1 cellular context compared by ENCODE assay signal in genomic region chr22:36397081-36397766, GRCh38.
TF ChIP-seq lines count a peak whose summit lies in the region.

No MANE protein-coding gene starts in this region.

TF ChIP-seq in HepG2, 621 proteins besides CTCF, POLR2A, EP300 and RAD21 (continued from another document and continues in another):
- TF ChIP-seq KDM2A (CRISPR knock-in tag; IDR thresholded peaks at IDR 0.05; ENCODE audit: borderline replicate concordance, low read depth) (peak; percentile 52; the same call in 1 of the 2 replicates), ZNF780A (CRISPR knock-in tag; IDR thresholded peaks at IDR 0.05) (no peak), ZBTB4 (CRISPR knock-in tag; IDR thresholded peaks at IDR 0.05; ENCODE audit: borderline replicate concordance) (no peak), NFE2L2 (IDR thresholded peaks at IDR 0.05; ENCODE audit: low read length) (no peak), ZNF142 (CRISPR knock-in tag; IDR thresholded peaks at IDR 0.05) (no peak), TBX3 (IDR thresholded peaks at IDR 0.05; ENCODE audit: borderline replicate concordance) (no peak), ZFP36L2 (CRISPR knock-in tag; IDR thresholded peaks at IDR 0.05) (no peak), CEBPB (IDR thresholded peaks at IDR 0.05; ENCODE audit: borderline replicate concordance, low read depth, low read length) (peak; percentile 81; the same call in 1 of the 2 replicates), KLF13 (CRISPR knock-in tag; IDR thresholded peaks at IDR 0.05) (no peak), ZBTB49 (CRISPR knock-in tag; IDR thresholded peaks at IDR 0.05; ENCODE audit: borderline replicate concordance) (no peak), PHF20 (CRISPR knock-in tag; IDR thresholded peaks at IDR 0.05) (no peak), LBX2 (CRISPR knock-in tag; IDR thresholded peaks at IDR 0.05; ENCODE audit: borderline replicate concordance) (no peak), HDAC2 (CRISPR knock-in tag; IDR thresholded peaks at IDR 0.05) (peak; percentile 40; the same call in 1 of the 2 replicates), ZNF160 (CRISPR knock-in tag; IDR thresholded peaks at IDR 0.05) (no peak), ZNF282 (IDR thresholded peaks at IDR 0.05; ENCODE audit: partially characterized antibody) (no peak), KAT7 (CRISPR knock-in tag; IDR thresholded peaks at IDR 0.05; ENCODE audit: borderline replicate concordance) (0 out of 2 replicates have a peak, but pooled peaks have one; percentile 34), NCOR1 (IDR thresholded peaks at IDR 0.05; ENCODE audit: borderline replicate concordance, low read length) (no peak), ELF3 (CRISPR knock-in tag; IDR thresholded peaks at IDR 0.05) (0 out of 2 replicates have a peak, but pooled peaks have one; percentile 13), SRSF4 (IDR thresholded peaks at IDR 0.05; ENCODE audit: low read depth, low read length, poor library complexity, severe bottlenecking) (no peak), XRCC5 (optimal IDR thresholded peaks at IDR 0.05; ENCODE audit: low read length) (peak; percentile 57), FOSL2 (CRISPR knock-in tag; IDR thresholded peaks at IDR 0.05) (peak; percentile 79; the same call in 1 of the 2 replicates), ZSCAN5A (CRISPR knock-in tag; IDR thresholded peaks at IDR 0.05; ENCODE audit: borderline replicate concordance) (no peak), NR2F1 (CRISPR knock-in tag; IDR thresholded peaks at IDR 0.05) (no peak), ZNF33B (CRISPR knock-in tag; IDR thresholded peaks at IDR 0.05) (no peak), FOXO4 (CRISPR knock-in tag; conservative IDR thresholded peaks at IDR 0.05) (no peak), ZNF7 (CRISPR knock-in tag; IDR thresholded peaks at IDR 0.05) (no peak), ZNF136 (CRISPR knock-in tag; IDR thresholded peaks at IDR 0.05; ENCODE audit: low read depth) (no peak), MEIS2 (CRISPR knock-in tag; IDR thresholded peaks at IDR 0.05) (no peak), ZNF841 (CRISPR knock-in tag; IDR thresholded peaks at IDR 0.05; ENCODE audit: borderline replicate concordance) (no peak), NCOA2 (CRISPR knock-in tag; IDR thresholded peaks at IDR 0.05) (peak; percentile 58), SRY (CRISPR knock-in tag; IDR thresholded peaks at IDR 0.05) (no peak), ZNF350 (CRISPR knock-in tag; IDR thresholded peaks at IDR 0.05; ENCODE audit: borderline replicate concordance, low read depth) (no peak; the same call in 1 of the 2 replicates), MAZ (IDR thresholded peaks at IDR 0.05; ENCODE audit: borderline replicate concordance, low read depth, low read length) (no peak), MAZ (CRISPR knock-in tag; IDR thresholded peaks at IDR 0.05; ENCODE audit: low read depth) (no peak), ARHGAP35 (CRISPR knock-in tag; IDR thresholded peaks at IDR 0.05; ENCODE audit: borderline replicate concordance) (no peak), SALL1 (CRISPR knock-in tag; IDR thresholded peaks at IDR 0.05) (peak; percentile 64), SOX13 (IDR thresholded peaks at IDR 0.05) (no peak), SOX13 (CRISPR knock-in tag; conservative IDR thresholded peaks at IDR 0.05 in 1 of 2, IDR thresholded peaks at IDR 0.05 in 1 of 2) (peak in 1 of 2 experiments; percentile 62; a peak in 2 of 4 replicates)
- TF ChIP-seq, protein P1, sequence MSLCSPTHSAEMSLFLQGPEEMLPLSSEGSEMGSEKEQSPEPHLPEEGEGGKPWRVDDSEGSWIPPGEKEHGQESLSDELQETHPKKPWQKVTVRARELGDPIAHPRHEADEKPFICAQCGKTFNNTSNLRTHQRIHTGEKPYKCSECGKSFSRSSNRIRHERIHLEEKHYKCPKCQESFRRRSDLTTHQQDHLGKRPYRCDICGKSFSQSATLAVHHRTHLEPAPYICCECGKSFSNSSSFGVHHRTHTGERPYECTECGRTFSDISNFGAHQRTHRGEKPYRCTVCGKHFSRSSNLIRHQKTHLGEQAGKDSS (CRISPR knock-in tag; IDR thresholded peaks at IDR 0.05; ENCODE audit: borderline replicate concordance, low read depth) = no peak
- TF ChIP-seq, protein P2, sequence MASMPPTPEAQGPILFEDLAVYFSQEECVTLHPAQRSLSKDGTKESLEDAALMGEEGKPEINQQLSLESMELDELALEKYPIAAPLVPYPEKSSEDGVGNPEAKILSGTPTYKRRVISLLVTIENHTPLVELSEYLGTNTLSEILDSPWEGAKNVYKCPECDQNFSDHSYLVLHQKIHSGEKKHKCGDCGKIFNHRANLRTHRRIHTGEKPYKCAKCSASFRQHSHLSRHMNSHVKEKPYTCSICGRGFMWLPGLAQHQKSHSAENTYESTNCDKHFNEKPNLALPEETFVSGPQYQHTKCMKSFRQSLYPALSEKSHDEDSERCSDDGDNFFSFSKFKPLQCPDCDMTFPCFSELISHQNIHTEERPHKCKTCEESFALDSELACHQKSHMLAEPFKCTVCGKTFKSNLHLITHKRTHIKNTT (CRISPR knock-in tag; IDR thresholded peaks at IDR 0.05) = no peak
- TF ChIP-seq, protein P3, sequence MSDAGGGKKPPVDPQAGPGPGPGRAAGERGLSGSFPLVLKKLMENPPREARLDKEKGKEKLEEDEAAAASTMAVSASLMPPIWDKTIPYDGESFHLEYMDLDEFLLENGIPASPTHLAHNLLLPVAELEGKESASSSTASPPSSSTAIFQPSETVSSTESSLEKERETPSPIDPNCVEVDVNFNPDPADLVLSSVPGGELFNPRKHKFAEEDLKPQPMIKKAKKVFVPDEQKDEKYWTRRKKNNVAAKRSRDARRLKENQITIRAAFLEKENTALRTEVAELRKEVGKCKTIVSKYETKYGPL (CRISPR knock-in tag; IDR thresholded peaks at IDR 0.05) = no peak
- TF ChIP-seq, protein P4, sequence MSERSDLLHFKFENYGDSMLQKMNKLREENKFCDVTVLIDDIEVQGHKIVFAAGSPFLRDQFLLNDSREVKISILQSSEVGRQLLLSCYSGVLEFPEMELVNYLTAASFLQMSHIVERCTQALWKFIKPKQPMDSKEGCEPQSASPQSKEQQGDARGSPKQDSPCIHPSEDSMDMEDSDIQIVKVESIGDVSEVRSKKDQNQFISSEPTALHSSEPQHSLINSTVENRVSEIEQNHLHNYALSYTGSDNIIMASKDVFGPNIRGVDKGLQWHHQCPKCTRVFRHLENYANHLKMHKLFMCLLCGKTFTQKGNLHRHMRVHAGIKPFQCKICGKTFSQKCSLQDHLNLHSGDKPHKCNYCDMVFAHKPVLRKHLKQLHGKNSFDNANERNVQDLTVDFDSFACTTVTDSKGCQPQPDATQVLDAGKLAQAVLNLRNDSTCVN (CRISPR knock-in tag; IDR thresholded peaks at IDR 0.05; ENCODE audit: borderline replicate concordance) = peak; percentile 73
